In genomic region chr3:185925353-185925752, GRCh38 we compare ENCODE assay signal across 24 cellular contexts. TPM values are rescaled to one million over a fixed set of nuclear protein-coding genes. Genes with fewer than 3 reads are reported as not detected.
A peak's percentile ranks its signal among the peaks of the same experiment; 100 is the strongest.
DNase-seq lines count a peak whose midpoint lies in the region; ATAC-seq, FAIRE-seq and TF ChIP-seq lines count a peak whose summit lies in the region.
"Had no signal": no experiment of that assay in that cellular context is flagged by ENCODE, and none has a peak within 500 bp of the region (broad histone marks: within the 10 kb centered on the region; RNA-seq: fewer than 3 reads in every experiment).

No MANE protein-coding gene starts in this region.

- FAIRE-seq in small intestine (lab: Jason Lieb, UNC): no peak
- FAIRE-seq in urothelium cell line (lab: Jason Lieb, UNC): no peak
- FAIRE-seq: endometrium had no signal

- peak overlapping the region; percentile 77 for H3K27ac Mint-ChIP-seq in activated T-cell treated with anti-CD3 and anti-CD28 coated beads, Interleukin-2, amount 50 U/mL, for 24 hours

- no peak for TF ChIP-seq CTCF in psoas muscle (IDR thresholded peaks at IDR 0.05)

- no peak for DNase-seq in activated T-cell treated with anti-CD3 and anti-CD28 coated beads, Interleukin-2, amount 50 U/mL, for 24 hours
- DNase-seq in activated T-cell treated with anti-CD3 and anti-CD28 coated beads, Interleukin-2, amount 50 U/mL, for 1 hour: no peak
- no peak for DNase-seq in SK-N-MC (ENCODE audit: low read depth, low spot score)
- no peak for DNase-seq in erythroblast (lab: John Stamatoyannopoulos, UW)
- DNase-seq in psoas muscle: no peak
- no peak for DNase-seq in small intestine
- DNase-seq in urothelium cell line (ENCODE audit: low spot score): no peak
- DNase-seq: activated gamma-delta T cell treated with Interleukin-2 at 50 U/mL for 16 hours; C1 segment of cervical spinal cord; heart left ventricle; immature natural killer cell; left ventricle myocardium superior; NCI-H187 treated with DMSO at 0.1 percent for 48 hours; NCI-H446; ovary; sigmoid colon; SK-N-SH; stimulated activated naive CD8-positive, alpha-beta T cell treated with anti-CD3 and anti-CD28 coated beads, Interleukin-15, amount 100 ng/mL, for 72 hours; T-helper 9 cell had no signal

- H3K36me3 Mint-ChIP-seq in activated T-cell treated with anti-CD3 and anti-CD28 coated beads, Interleukin-2, amount 50 U/mL, for 24 hours (ENCODE audit: low read depth): peaks cover 99% of the 10 kb centered on the region

- no peak overlapping the region for H3K9ac ChIP-seq in SK-N-MC (ENCODE audit: insufficient read length)
- H3K9ac ChIP-seq: KMS-11, SK-N-SH had no signal

- H3K4me3 ChIP-seq in SK-N-MC: no peak overlapping the region
- peak overlapping the region; percentile 99 for H3K4me3 ChIP-seq in psoas muscle
- no peak overlapping the region for H3K4me3 ChIP-seq in small intestine (ENCODE audit: low read depth in 1 of 2, low read length in 2 of 2)
- H3K4me3 ChIP-seq: ascending aorta, heart left ventricle, ovary, sigmoid colon had no signal

- intact Hi-C loops in psoas muscle (cut with DNase I): loop anchor here in 1 of 2 donors (10.0 kb wide), 1 partner anchor 879 kb away; the partner anchor contains the start of gene RFC4

- no peaks in the 10 kb centered on the region for H3K27me3 Mint-ChIP-seq in activated T-cell treated with anti-CD3 and anti-CD28 coated beads, Interleukin-2, amount 50 U/mL, for 24 hours
- H3K27me3 Mint-ChIP-seq: stimulated activated naive CD8-positive, alpha-beta T cell treated with anti-CD3 and anti-CD28 coated beads, Interleukin-15, amount 100 ng/mL, for 72 hours had no signal

- TF ChIP-seq POLR2A in erythroblast (IDR thresholded peaks at IDR 0.05; ENCODE audit: low read length): peak; percentile 6

- H3K27me3 ChIP-seq in psoas muscle (ENCODE audit: insufficient read depth in 3 of 3, low read length in 2 of 3) (no peaks in the 10 kb centered on the region), small intestine (ENCODE audit: control insufficient read depth in 2 of 2, insufficient read depth in 2 of 2, low read length in 2 of 2) (no peaks in the 10 kb centered on the region)
- H3K27me3 ChIP-seq: ascending aorta, heart left ventricle, ovary, sigmoid colon had no signal

- peaks cover 99% of the 10 kb centered on the region for H3K36me3 ChIP-seq in SK-N-MC (ENCODE audit: insufficient read depth, low read length)
- peaks cover 24 to 65% of the 10 kb centered on the region in 2 donors for H3K36me3 ChIP-seq in psoas muscle (ENCODE audit: insufficient read depth in 1 of 2, low read depth in 1 of 2)
- H3K36me3 ChIP-seq in small intestine (ENCODE audit: control insufficient read depth in 2 of 2, insufficient read depth in 2 of 2, low read length in 2 of 2): peaks cover 23 to 33% of the 10 kb centered on the region in 2 donors
- H3K36me3 ChIP-seq: ovary had no signal

- peaks cover 78% of the 10 kb centered on the region for H3K4me1 Mint-ChIP-seq in activated T-cell treated with anti-CD3 and anti-CD28 coated beads, Interleukin-2, amount 50 U/mL, for 24 hours (ENCODE audit: low read depth)

- no peaks in the 10 kb centered on the region for H3K9me3 ChIP-seq in SK-N-MC (ENCODE audit: low read depth, low read length)
- no peaks in the 10 kb centered on the region for H3K9me3 ChIP-seq in psoas muscle
- no peaks in the 10 kb centered on the region for H3K9me3 ChIP-seq in small intestine (ENCODE audit: control insufficient read depth, low read depth)
- H3K9me3 ChIP-seq: ascending aorta, heart left ventricle, ovary, sigmoid colon, SK-N-SH had no signal

- ATAC-seq in psoas muscle (no peak), GM21786 (IDR thresholded peaks at IDR 0.05; ENCODE audit: unreplicated experiment) (no peak)
- ATAC-seq: activated CD4-positive, CD25-positive, alpha-beta regulatory T cell treated with anti-CD3 and anti-CD28 coated beads, Interleukin-2, amount 50 U/mL, for 24 hours; heart left ventricle; left ventricle myocardium superior; stimulated activated naive CD8-positive, alpha-beta T cell treated with anti-CD3 and anti-CD28 coated beads, Interleukin-15, amount 100 ng/mL, for 72 hours had no signal

- 69 to 78% (median 73%) methylated on average over 14 of the region's 14 CpGs for WGBS in psoas muscle, 3 donors
- WGBS in small intestine, 3 donors: 90 to 96% (median 91%) methylated on average over 14 of the region's 14 CpGs

- H3K4me3 Mint-ChIP-seq in activated T-cell treated with anti-CD3 and anti-CD28 coated beads, Interleukin-2, amount 50 U/mL, for 24 hours: no peak overlapping the region

- H3K27ac ChIP-seq in SK-N-MC: 0 out of 2 replicates have a peak overlapping the region, but pooled peaks have one; percentile 10
- peak overlapping the region; percentile 24 for H3K27ac ChIP-seq in psoas muscle
- H3K27ac ChIP-seq in small intestine (ENCODE audit: low read depth in 1 of 2, low read length in 1 of 2): no peak overlapping the region
- H3K27ac ChIP-seq: ascending aorta, heart left ventricle, KMS-11, ovary, sigmoid colon had no signal

- H3K9me3 Mint-ChIP-seq in activated T-cell treated with anti-CD3 and anti-CD28 coated beads, Interleukin-2, amount 50 U/mL, for 24 hours: no peaks in the 10 kb centered on the region
- H3K9me3 Mint-ChIP-seq: immature natural killer cell; stimulated activated naive CD8-positive, alpha-beta T cell treated with anti-CD3 and anti-CD28 coated beads, Interleukin-15, amount 100 ng/mL, for 72 hours had no signal

- peaks cover 68% of the 10 kb centered on the region for H3K4me1 ChIP-seq in psoas muscle
- H3K4me1 ChIP-seq in small intestine (ENCODE audit: control insufficient read depth in 2 of 2, insufficient read depth in 1 of 2, low read depth in 1 of 2, low read length in 1 of 2): peaks cover 12 to 23% of the 10 kb centered on the region in 2 donors

RNA-seq across cellular contexts. Expression of gene TRA2B, which starts 12.5 kb away (rescaled TPM):
- 10 to 100 TPM; 38.7 to 99.5 (median 68.8) TPM for total RNA-seq in psoas muscle
- 10 to 100 TPM; 60.5 to 86.6 (median 86.5) TPM for polyA plus RNA-seq in psoas muscle
- polyA plus RNA-seq in small intestine: 10 to 100 TPM; 48.5 to 87.1 (median 57.8) TPM

Comparison
In these comparisons a context has a peak if more than half of its experiments do, and no peak if none do; other contexts are left out.
1. H3K27ac ChIP-seq: peak in SK-N-MC (single experiment) and psoas muscle (single experiment); none in small intestine (0 of 2).